Comparison of ENCODE assay signal across 1 cellular context in the genomic region with DNA sequence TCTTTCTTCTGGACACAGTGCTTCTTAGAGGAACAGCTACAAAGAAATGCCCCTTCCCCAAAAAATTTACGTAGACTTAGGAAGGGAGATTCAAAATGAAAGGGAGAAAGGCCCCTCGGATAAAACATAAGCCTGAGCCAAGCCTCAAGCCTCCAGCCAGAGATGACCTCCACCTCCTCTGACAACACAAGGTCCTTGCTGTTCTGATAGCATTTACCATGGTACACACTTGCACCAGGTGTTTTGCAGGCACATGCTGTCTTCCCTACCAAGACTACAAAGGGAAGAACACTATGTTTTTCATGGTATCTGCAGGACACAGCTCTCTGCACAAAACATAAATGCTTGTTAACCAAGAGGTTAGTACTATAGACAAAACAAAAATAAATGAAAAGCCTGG.
TF ChIP-seq lines count a peak whose summit lies in the region.

No MANE protein-coding gene starts in this region.

TF ChIP-seq in IMR-90, 13 proteins besides CTCF, POLR2A, EP300 and RAD21:
- TF ChIP-seq, protein P1, sequence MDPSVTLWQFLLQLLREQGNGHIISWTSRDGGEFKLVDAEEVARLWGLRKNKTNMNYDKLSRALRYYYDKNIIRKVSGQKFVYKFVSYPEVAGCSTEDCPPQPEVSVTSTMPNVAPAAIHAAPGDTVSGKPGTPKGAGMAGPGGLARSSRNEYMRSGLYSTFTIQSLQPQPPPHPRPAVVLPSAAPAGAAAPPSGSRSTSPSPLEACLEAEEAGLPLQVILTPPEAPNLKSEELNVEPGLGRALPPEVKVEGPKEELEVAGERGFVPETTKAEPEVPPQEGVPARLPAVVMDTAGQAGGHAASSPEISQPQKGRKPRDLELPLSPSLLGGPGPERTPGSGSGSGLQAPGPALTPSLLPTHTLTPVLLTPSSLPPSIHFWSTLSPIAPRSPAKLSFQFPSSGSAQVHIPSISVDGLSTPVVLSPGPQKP (IDR thresholded peaks at IDR 0.05; ENCODE audit: borderline replicate concordance, low read depth, low read length), result no peak
- TF ChIP-seq, protein P2, sequence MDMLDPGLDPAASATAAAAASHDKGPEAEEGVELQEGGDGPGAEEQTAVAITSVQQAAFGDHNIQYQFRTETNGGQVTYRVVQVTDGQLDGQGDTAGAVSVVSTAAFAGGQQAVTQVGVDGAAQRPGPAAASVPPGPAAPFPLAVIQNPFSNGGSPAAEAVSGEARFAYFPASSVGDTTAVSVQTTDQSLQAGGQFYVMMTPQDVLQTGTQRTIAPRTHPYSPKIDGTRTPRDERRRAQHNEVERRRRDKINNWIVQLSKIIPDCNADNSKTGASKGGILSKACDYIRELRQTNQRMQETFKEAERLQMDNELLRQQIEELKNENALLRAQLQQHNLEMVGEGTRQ (IDR thresholded peaks at IDR 0.05; ENCODE audit: low read depth, low read length), result no peak
- TF ChIP-seq BHLHE40 (IDR thresholded peaks at IDR 0.05; ENCODE audit: low read depth, low read length), result no peak
- TF ChIP-seq NFE2L2 (IDR thresholded peaks at IDR 0.05; ENCODE audit: low read depth, low read length), result no peak
- no peak for TF ChIP-seq FOS (IDR thresholded peaks at IDR 0.05; ENCODE audit: low read depth, low read length)
TF ChIP-seq in IMR-90: peak in this region for 0.
